In genomic region chr15:37847776-37848175, GRCh38 we compare ENCODE assay signal across 29 cellular contexts.
"Had no signal": no experiment of that assay in that cellular context is flagged by ENCODE, and none has a peak within 500 bp of the region (broad histone marks: within the 10 kb centered on the region; RNA-seq: fewer than 3 reads in every experiment).

No MANE protein-coding gene starts in this region.

- H3K4me1 Mint-ChIP-seq: stimulated activated effector memory CD8-positive, alpha-beta T cell treated with anti-CD3 and anti-CD28 coated beads, Interleukin-12 subunit alpha, Interleukin-12 subunit beta, amount 100 ng/mL, for 72 hours; stimulated activated memory B cell treated with anti-CD40 and anti-IgM and Interleukin-4, amounts not matched to agents 10 μg/mL and 1 μg/mL and 100 μg/mL, for 72 hours; stimulated activated naive B cell treated with anti-CD40 and anti-IgM and Interleukin-4, amounts not matched to agents 10 μg/mL and 1 μg/mL and 100 μg/mL, for 72 hours; stimulated activated naive CD8-positive, alpha-beta T cell treated with anti-CD3 and anti-CD28 coated beads, Interleukin-15, amount 100 ng/mL, for 72 hours had no signal

- H3K27me3 Mint-ChIP-seq: stimulated activated memory B cell treated with anti-CD40 and anti-IgM and Interleukin-4, amounts not matched to agents 10 μg/mL and 1 μg/mL and 100 μg/mL, for 72 hours; stimulated activated naive B cell treated with anti-CD40 and anti-IgM and Interleukin-4, amounts not matched to agents 10 μg/mL and 1 μg/mL and 100 μg/mL, for 72 hours; stimulated activated naive CD8-positive, alpha-beta T cell treated with anti-CD3 and anti-CD28 coated beads, Interleukin-15, amount 100 ng/mL, for 72 hours; stimulated activated naive CD8-positive, alpha-beta T cell treated with anti-CD3 and anti-CD28 coated beads, Interleukin-15, Interleukin-2, amounts not matched to agents 100 ng/mL and 50 ng/mL, for 24 hours; type B pancreatic cell had no signal

- DNase-seq: stimulated activated CD4-positive, alpha-beta T cell treated with anti-CD3 and anti-CD28 coated beads, Interleukin-2, amount 100 ng/mL, for 48 hours; stimulated activated CD4-positive, alpha-beta T cell treated with anti-CD3 and anti-CD28 coated beads, Interleukin-4, amount 100 ng/mL, for 1 hour; stimulated activated CD4-positive, alpha-beta T cell treated with anti-CD3 and anti-CD28 coated beads, Interleukin-4, amount 100 ng/mL, for 24 hours; stimulated activated CD4-positive, alpha-beta T cell treated with anti-CD3 and anti-CD28 coated beads, Interleukin-4, amount 100 ng/mL, for 4 hours; stimulated activated CD8-positive, alpha-beta memory T cell treated with anti-CD3 and anti-CD28 coated beads, Interleukin-4, amount 100 ng/mL, for 48 hours; stimulated activated naive B cell treated with anti-CD40 and anti-IgM and Interleukin-4, amounts not matched to agents 10 μg/mL and 1 μg/mL and 100 μg/mL, for 72 hours; stimulated activated naive CD4-positive, alpha-beta T cell; stimulated activated naive CD4-positive, alpha-beta T cell treated with Interleukin-2 at 50 U/mL for 16 hours; stimulated activated naive CD8-positive, alpha-beta T cell treated with anti-CD3 and anti-CD28 coated beads, Interleukin-15, amount 100 ng/mL, for 72 hours; stimulated activated naive CD8-positive, alpha-beta T cell treated with anti-CD3 and anti-CD28 coated beads, Interleukin-15, Interleukin-2, amounts not matched to agents 100 U/mL and 50 U/mL, for 24 hours; stomach; substantia nigra; testis; thyroid gland; tibial artery; transverse colon; trophoblast cell; upper lobe of left lung; upper lobe of right lung; uterus had no signal

- ATAC-seq: stimulated activated effector memory CD8-positive, alpha-beta T cell treated with anti-CD3 and anti-CD28 coated beads, Interleukin-12 subunit alpha, Interleukin-12 subunit beta, amount 100 ng/mL, for 72 hours; stimulated activated memory B cell treated with anti-CD40 and anti-IgM and Interleukin-4, amounts not matched to agents 10 μg/mL and 1 μg/mL and 100 μg/mL, for 72 hours; stimulated activated naive B cell treated with anti-CD40 and anti-IgM and Interleukin-4, amounts not matched to agents 10 μg/mL and 1 μg/mL and 100 μg/mL, for 72 hours; stimulated activated naive CD8-positive, alpha-beta T cell treated with anti-CD3 and anti-CD28 coated beads, Interleukin-15, amount 100 ng/mL, for 72 hours; stimulated activated naive CD8-positive, alpha-beta T cell treated with anti-CD3 and anti-CD28 coated beads, Interleukin-15, Interleukin-2, amounts not matched to agents 100 U/mL and 50 U/mL, for 24 hours; upper lobe of right lung had no signal

- H3K36me3 Mint-ChIP-seq: stimulated activated effector memory CD8-positive, alpha-beta T cell treated with anti-CD3 and anti-CD28 coated beads, Interleukin-12 subunit alpha, Interleukin-12 subunit beta, amount 100 ng/mL, for 72 hours; stimulated activated memory B cell treated with anti-CD40 and anti-IgM and Interleukin-4, amounts not matched to agents 10 μg/mL and 1 μg/mL and 100 μg/mL, for 72 hours; stimulated activated naive B cell treated with anti-CD40 and anti-IgM and Interleukin-4, amounts not matched to agents 10 μg/mL and 1 μg/mL and 100 μg/mL, for 72 hours; type B pancreatic cell had no signal

- H3K4me3 Mint-ChIP-seq: stimulated activated effector memory CD8-positive, alpha-beta T cell treated with anti-CD3 and anti-CD28 coated beads, Interleukin-12 subunit alpha, Interleukin-12 subunit beta, amount 100 ng/mL, for 72 hours; stimulated activated memory B cell treated with anti-CD40 and anti-IgM and Interleukin-4, amounts not matched to agents 10 μg/mL and 1 μg/mL and 100 μg/mL, for 72 hours; stimulated activated naive B cell treated with anti-CD40 and anti-IgM and Interleukin-4, amounts not matched to agents 10 μg/mL and 1 μg/mL and 100 μg/mL, for 72 hours; stimulated activated naive CD8-positive, alpha-beta T cell treated with anti-CD3 and anti-CD28 coated beads, Interleukin-15, amount 100 ng/mL, for 72 hours; stimulated activated naive CD8-positive, alpha-beta T cell treated with anti-CD3 and anti-CD28 coated beads, Interleukin-15, Interleukin-2, amounts not matched to agents 100 ng/mL and 50 ng/mL, for 24 hours; type B pancreatic cell had no signal

- H3K9me3 ChIP-seq: suprapubic skin, testis, thyroid gland, tibial artery, transverse colon, upper lobe of left lung, upper lobe of right lung, uterus, vagina had no signal

- H3K9me3 Mint-ChIP-seq: stimulated activated effector memory CD8-positive, alpha-beta T cell treated with anti-CD3 and anti-CD28 coated beads, Interleukin-12 subunit alpha, Interleukin-12 subunit beta, amount 100 ng/mL, for 72 hours; stimulated activated memory B cell treated with anti-CD40 and anti-IgM and Interleukin-4, amounts not matched to agents 10 μg/mL and 1 μg/mL and 100 μg/mL, for 72 hours; stimulated activated naive B cell treated with anti-CD40 and anti-IgM and Interleukin-4, amounts not matched to agents 10 μg/mL and 1 μg/mL and 100 μg/mL, for 72 hours; stimulated activated naive CD8-positive, alpha-beta T cell treated with anti-CD3 and anti-CD28 coated beads, Interleukin-15, Interleukin-2, amounts not matched to agents 100 ng/mL and 50 ng/mL, for 24 hours; type B pancreatic cell had no signal

- H3K27ac ChIP-seq: stomach, suprapubic skin, testis, thoracic aorta, thyroid gland, tibial artery, tibial nerve, transverse colon, upper lobe of left lung, upper lobe of right lung, uterus, vagina had no signal

- H3K27me3 ChIP-seq: stomach, suprapubic skin, testis, thyroid gland, tibial artery, tibial nerve, transverse colon, upper lobe of left lung, upper lobe of right lung, uterus, vagina had no signal

- H3K36me3 ChIP-seq: stomach, suprapubic skin, thoracic aorta, thyroid gland, tibial artery, tibial nerve, transverse colon, upper lobe of left lung, upper lobe of right lung, uterus, vagina had no signal

- H3K4me1 ChIP-seq: stomach, suprapubic skin, testis, tibial artery, tibial nerve, transverse colon, upper lobe of left lung, upper lobe of right lung, uterus, vagina had no signal

- FAIRE-seq: urothelium cell line had no signal

- H3K27ac Mint-ChIP-seq: stimulated activated effector memory CD8-positive, alpha-beta T cell treated with anti-CD3 and anti-CD28 coated beads, Interleukin-12 subunit alpha, Interleukin-12 subunit beta, amount 100 ng/mL, for 72 hours; stimulated activated memory B cell treated with anti-CD40 and anti-IgM and Interleukin-4, amounts not matched to agents 10 μg/mL and 1 μg/mL and 100 μg/mL, for 72 hours; stimulated activated naive B cell treated with anti-CD40 and anti-IgM and Interleukin-4, amounts not matched to agents 10 μg/mL and 1 μg/mL and 100 μg/mL, for 72 hours; stimulated activated naive CD8-positive, alpha-beta T cell treated with anti-CD3 and anti-CD28 coated beads, Interleukin-15, amount 100 ng/mL, for 72 hours; stimulated activated naive CD8-positive, alpha-beta T cell treated with anti-CD3 and anti-CD28 coated beads, Interleukin-15, Interleukin-2, amounts not matched to agents 100 ng/mL and 50 ng/mL, for 24 hours; type B pancreatic cell had no signal

- H3K4me3 ChIP-seq: stomach, suprapubic skin, testis, thoracic aorta, thyroid gland, tibial artery, tibial nerve, transverse colon, upper lobe of left lung, upper lobe of right lung, uterus, vagina had no signal
